ENCODE assay signal across 1 cellular context in genomic region chr6:4776493-4776966, GRCh38.
A peak's percentile ranks its signal among the peaks of the same experiment; 100 is the strongest.
TF ChIP-seq lines count a peak whose summit lies in the region.

No MANE protein-coding gene starts in this region.

TF ChIP-seq in HepG2, 621 proteins besides CTCF, POLR2A, EP300 and RAD21 (continued from another document):
- no peak for TF ChIP-seq GMEB1 (CRISPR knock-in tag; IDR thresholded peaks at IDR 0.05; ENCODE audit: borderline replicate concordance)
- TF ChIP-seq SMAD9 (CRISPR knock-in tag; IDR thresholded peaks at IDR 0.05), result no peak
- peak; percentile 6; the same call in 1 of the 3 replicates for TF ChIP-seq MXI1 (IDR thresholded peaks at IDR 0.05; ENCODE audit: borderline replicate concordance, low read depth, low read length)
- TF ChIP-seq GFI1 (CRISPR knock-in tag; IDR thresholded peaks at IDR 0.05; ENCODE audit: borderline replicate concordance), result no peak
- no peak for TF ChIP-seq ZFYVE20 (CRISPR knock-in tag; IDR thresholded peaks at IDR 0.05; ENCODE audit: borderline replicate concordance, low read depth)
- TF ChIP-seq ZNF777 (CRISPR knock-in tag; IDR thresholded peaks at IDR 0.05), result no peak; the same call in none of the 2 replicates
- TF ChIP-seq MAX (IDR thresholded peaks at IDR 0.05), result 0 out of 2 replicates have a peak, but pooled peaks have one; percentile 0
- TF ChIP-seq IRX3 (CRISPR knock-in tag; IDR thresholded peaks at IDR 0.05; ENCODE audit: borderline replicate concordance, low read depth), result no peak
- no peak for TF ChIP-seq SIN3A (IDR thresholded peaks at IDR 0.05; ENCODE audit: borderline replicate concordance, low read depth, low read length)
- peak; percentile 16; the same call in 1 of the 2 replicates for TF ChIP-seq PATZ1 (CRISPR knock-in tag; IDR thresholded peaks at IDR 0.05)
- TF ChIP-seq TCF7 (IDR thresholded peaks at IDR 0.05; ENCODE audit: low read depth), result no peak
